In genomic region chr16:1998360-1998835, GRCh38 we compare ENCODE assay signal across 21 cellular contexts. TPM values are rescaled to one million over a fixed set of nuclear protein-coding genes. Genes with fewer than 3 reads are reported as not detected.
DNase-seq lines count a peak whose midpoint lies in the region; ATAC-seq, FAIRE-seq and TF ChIP-seq lines count a peak whose summit lies in the region.
"Had no signal": no experiment of that assay in that cellular context is flagged by ENCODE, and none has a peak within 500 bp of the region (broad histone marks: within the 10 kb centered on the region; RNA-seq: fewer than 3 reads in every experiment).

No MANE protein-coding gene starts in this region.

- no peaks in the 10 kb centered on the region for H3K27me3 Mint-ChIP-seq in T-helper 1 cell treated with Interleukin-12 subunit alpha and Interleukin-12 subunit beta and Interleukin-4 antibody, amounts not matched to agents 30 μg/mL and 1 μg/mL, for 36 hours (ENCODE audit: low read depth)
- H3K27me3 Mint-ChIP-seq: CD4-positive, alpha-beta T cell had no signal

- intact Hi-C loops in K562 (cut with micrococcal nuclease): no loop called here

- H3K27ac Mint-ChIP-seq in T-helper 1 cell treated with Interleukin-12 subunit alpha and Interleukin-12 subunit beta and Interleukin-4 antibody, amounts not matched to agents 30 μg/mL and 1 μg/mL, for 36 hours: peak overlapping the region; percentile 55
- H3K27ac Mint-ChIP-seq: CD4-positive, alpha-beta T cell had no signal

- H3K36me3 ChIP-seq in K562 (ENCODE audit: control insufficient read depth, insufficient read depth, low read length): peaks cover 83% of the 10 kb centered on the region

- TF ChIP-seq CTCF in K562 (IDR thresholded peaks at IDR 0.05 in 2 of 3, conservative IDR thresholded peaks at IDR 0.05 in 1 of 3; ENCODE audit: insufficient read depth in 2 of 3, low read depth in 1 of 3, low read length in 3 of 3): no peak
- no peak for TF ChIP-seq CTCF in fibroblast of villous mesenchyme (IDR thresholded peaks at IDR 0.05; ENCODE audit: insufficient read depth, low read depth, low read length)

- no peaks in the 10 kb centered on the region for H3K9me3 Mint-ChIP-seq in T-helper 1 cell treated with Interleukin-12 subunit alpha and Interleukin-12 subunit beta and Interleukin-4 antibody, amounts not matched to agents 30 μg/mL and 1 μg/mL, for 36 hours
- H3K9me3 Mint-ChIP-seq: CD4-positive, alpha-beta T cell had no signal

- no peak overlapping the region for H3K4me3 Mint-ChIP-seq in T-helper 1 cell treated with Interleukin-12 subunit alpha and Interleukin-12 subunit beta and Interleukin-4 antibody, amounts not matched to agents 30 μg/mL and 1 μg/mL, for 36 hours
- H3K4me3 Mint-ChIP-seq: CD4-positive, alpha-beta T cell had no signal

- 86% methylated on average over 15 of the region's 27 CpGs for WGBS in K562 (ENCODE audit: insufficient coverage, low coverage, missing lambda C conversion rate)

- no peak for ATAC-seq in K562
- no peak for ATAC-seq in HG02870 (IDR thresholded peaks at IDR 0.05; ENCODE audit: unreplicated experiment)
- ATAC-seq: PC-3 had no signal

- no peak for TF ChIP-seq POLR2A in K562 (conservative IDR thresholded peaks at IDR 0.05)

- no peak overlapping the region for H2AFZ ChIP-seq in K562 (ENCODE audit: low read depth, low read length)

- no peaks in the 10 kb centered on the region for H3K9me1 ChIP-seq in K562 (ENCODE audit: control insufficient read depth, insufficient read depth, low read length)

- peaks cover 14% of the 10 kb centered on the region for H3K36me3 Mint-ChIP-seq in T-helper 1 cell treated with Interleukin-12 subunit alpha and Interleukin-12 subunit beta and Interleukin-4 antibody, amounts not matched to agents 30 μg/mL and 1 μg/mL, for 36 hours (ENCODE audit: low read depth)

- POLR2A ChIA-PET in K562 (lab: Yijun Ruan, JAX): interaction anchor here (0.6 to 3.1 kb wide), 5 partner anchors 10 to 387 kb away, joined by 3 to 13 read pairs (median 5); partner anchors contain the start of genes IFT140, TRAF7 and ZNF598

- TSS peak; percentile 33 for BruUV-seq in K562 (replicated peaks; lab: Mats Ljungman, UMichigan)

- H3K27me3 ChIP-seq in K562 (ENCODE audit: control insufficient read depth in 2 of 2, insufficient read depth in 2 of 2, low read length in 2 of 2): no peaks in the 10 kb centered on the region
- H3K27me3 ChIP-seq: BE2C had no signal

- no peak overlapping the region for H3K4me2 ChIP-seq in K562 (ENCODE audit: insufficient read depth, low read length)
- H3K4me2 ChIP-seq: KMS-11 had no signal

- peaks cover 31% of the 10 kb centered on the region for H3K79me2 ChIP-seq in K562 (ENCODE audit: control insufficient read depth, insufficient read depth, low read length)

- no peak for FAIRE-seq in K562 (lab: Jason Lieb, UNC)
- FAIRE-seq: G401.6 had no signal

- TF ChIP-seq EP300 in K562 (IDR thresholded peaks at IDR 0.05; ENCODE audit: low read length): no peak

- no peak overlapping the region for H3K27ac ChIP-seq in K562 (ENCODE audit: extremely low read depth, low read depth, low read length)
- H3K27ac ChIP-seq: 22Rv1, KMS-11 had no signal

- H3K4me1 Mint-ChIP-seq in T-helper 1 cell treated with Interleukin-12 subunit alpha and Interleukin-12 subunit beta and Interleukin-4 antibody, amounts not matched to agents 30 μg/mL and 1 μg/mL, for 36 hours (ENCODE audit: low read depth): peaks cover 7% of the 10 kb centered on the region

- H3K9me3 ChIP-seq in K562 (replicated peaks; ENCODE audit: control insufficient read depth, insufficient read depth, low read depth, low read length): no peaks in the 10 kb centered on the region
- H3K9me3 ChIP-seq: BE2C had no signal

- H4K20me1 ChIP-seq in K562 (replicated peaks; ENCODE audit: control insufficient read depth, insufficient read depth, low read length): peaks cover 3% of the 10 kb centered on the region

- no peak for DNase-seq in T-helper 1 cell
- no peak for DNase-seq in K562 (ENCODE audit: extremely low read depth in 1 of 4, low spot score in 3 of 4)
- DNase-seq in fibroblast of villous mesenchyme (ENCODE audit: low read depth): peak; percentile 40
- DNase-seq in activated gamma-delta T cell treated with Interleukin-2 at 50 U/mL for 16 hours: no peak
- no peak for DNase-seq in Kasumi-1 (lab: John Stamatoyannopoulos, UW)
- no peak for DNase-seq in DMS 273 (lab: John Stamatoyannopoulos, UW; ENCODE audit: unreplicated experiment)
- DNase-seq: Calu3; CD4-positive, alpha-beta T cell; NCI-H1092; NCI-H146; NCI-H2081; NCI-H510A; NCI-H774; PC-3 had no signal

- peak overlapping the region in 1 of 2 experiments; percentile 13; a peak in 1 of 4 replicates for H3K9ac ChIP-seq in K562 (ENCODE audit: insufficient read depth in 1 of 2, low read depth in 2 of 2, low read length in 2 of 2)
- H3K9ac ChIP-seq: KMS-11 had no signal

- H3K4me1 ChIP-seq in K562 (replicated peaks in 1 of 2; ENCODE audit: control insufficient read depth in 2 of 2, insufficient read depth in 2 of 2, low read length in 2 of 2): peaks cover 8 to 51% of the 10 kb centered on the region in 2 experiments
- H3K4me1 ChIP-seq: BE2C had no signal

- no peak overlapping the region for H3K4me3 ChIP-seq in K562
- H3K4me3 ChIP-seq in fibroblast of villous mesenchyme (ENCODE audit: low read depth, low read length): no peak overlapping the region

- CTCF ChIA-PET in K562 (lab: Yijun Ruan, JAX; ENCODE audit: low intra/inter-chr PET ratio): no interaction called here

- in situ Hi-C loops in K562 (cut with MboI): no loop called here

- no peak for TF ChIP-seq RAD21 in K562 (CRISPR knock-in tag; conservative IDR thresholded peaks at IDR 0.05 in 1 of 2, IDR thresholded peaks at IDR 0.05 in 1 of 2)

RNA-seq across cellular contexts. Expression of gene SYNGR3, which starts 8.6 kb away (rescaled TPM):
- 9.9 and 36.5 TPM in 2 replicates for total RNA-seq in K562 (2011; cell fraction: chromatin; rRNA removed; ENCODE audit: low replicate concordance)
- 44.1 and 46.0 TPM in 2 replicates for total RNA-seq in K562 (2011; cell fraction: nucleolus; rRNA removed)
- 27.9 and 32.7 TPM in 2 replicates for total RNA-seq in K562 (2011; cell fraction: nucleoplasm; rRNA removed)
- total RNA-seq in K562 (2014; rRNA removed) (69.2 and 110 TPM in 2 replicates), K562 (2014; rRNA removed; fragmentation: Illumina TruSeq; extraction: Trizol) (17.8 and 20.7 TPM in 2 replicates), K562 (2015; rRNA removed; fragmentation: Illumina TruSeq; extraction: Trizol) (24.4 and 28.6 TPM in 2 replicates), K562 (2021) (61.9 and 68.8 TPM in 2 replicates), fibroblast of villous mesenchyme (1.6 and 2.6 TPM in 2 replicates)
- polyA plus RNA-seq in K562 (2011; rRNA removed) (36.3 and 38.3 TPM in 2 replicates), K562 (2014; fragmentation: Illumina TruSeq; extraction: Trizol) (41.5 and 44.1 TPM in 2 replicates), K562 (2014; fragmentation: Nextera tagmentation; extraction: Ambion mirVana) (1 to 10 TPM; 3.7 to 4.4 TPM), K562 (2014; rRNA removed) (47.7 and 69.1 TPM in 2 replicates)
- polyA plus RNA-seq in K562 (2011; cell fraction: cytosol; rRNA removed): 65.6 and 158 TPM in 2 replicates
- 37.4 and 52.6 TPM in 2 replicates for polyA plus RNA-seq in K562 (2011; cell fraction: nucleus; rRNA removed)
- polyA plus RNA-seq in K562 (2012): 49.8 and 53.8 TPM in 2 replicates
- polyA minus RNA-seq in K562 (2011; rRNA and poly(A)+ RNA removed): 14.7 and 22.4 TPM in 2 replicates
- polyA minus RNA-seq in K562 (2011; cell fraction: cytosol; rRNA and poly(A)+ RNA removed): 42.2 and 50.7 TPM in 2 replicates
- 16.2 and 16.4 TPM in 2 replicates for polyA minus RNA-seq in K562 (2011; cell fraction: nucleus; rRNA and poly(A)+ RNA removed)

RNA-seq across cellular contexts. Expression of gene ZNF598, which starts 11.2 kb away (rescaled TPM):
- total RNA-seq in K562 (2011; cell fraction: chromatin; rRNA removed; ENCODE audit: low replicate concordance): 32.9 and 115 TPM in 2 replicates
- 90.6 and 99.4 TPM in 2 replicates for total RNA-seq in K562 (2011; cell fraction: nucleolus; rRNA removed)
- total RNA-seq in K562 (2011; cell fraction: nucleoplasm; rRNA removed): 37.9 and 42.6 TPM in 2 replicates
- total RNA-seq in K562 (2014; rRNA removed) (39.7 and 50.2 TPM in 2 replicates), K562 (2014; rRNA removed; fragmentation: Illumina TruSeq; extraction: Trizol) (9.7 and 11.1 TPM in 2 replicates), K562 (2015; rRNA removed; fragmentation: Illumina TruSeq; extraction: Trizol) (29.6 and 33.6 TPM in 2 replicates), K562 (2021) (114 and 115 TPM in 2 replicates), fibroblast of villous mesenchyme (23.5 and 27.6 TPM in 2 replicates)
- polyA plus RNA-seq in K562 (2011; rRNA removed) (17.1 and 28.0 TPM in 2 replicates), K562 (2014; fragmentation: Illumina TruSeq; extraction: Trizol) (30.3 and 61.9 TPM in 2 replicates), K562 (2014; fragmentation: Nextera tagmentation; extraction: Ambion mirVana) (under 1 TPM; 0.11 to 0.39 TPM), K562 (2014; rRNA removed) (77.4 and 97.5 TPM in 2 replicates)
- polyA plus RNA-seq in K562 (2011; cell fraction: cytosol; rRNA removed): 35.0 and 75.6 TPM in 2 replicates
- polyA plus RNA-seq in K562 (2011; cell fraction: nucleus; rRNA removed): 103 and 165 TPM in 2 replicates
- 40.3 and 76.1 TPM in 2 replicates for polyA plus RNA-seq in K562 (2012)
- 6.6 and 10.0 TPM in 2 replicates for polyA minus RNA-seq in K562 (2011; rRNA and poly(A)+ RNA removed)
- 41.5 and 59.8 TPM in 2 replicates for polyA minus RNA-seq in K562 (2011; cell fraction: cytosol; rRNA and poly(A)+ RNA removed)
- 23.7 and 27.3 TPM in 2 replicates for polyA minus RNA-seq in K562 (2011; cell fraction: nucleus; rRNA and poly(A)+ RNA removed)

RNA-seq across cellular contexts. Expression of gene GFER, which starts 14.4 kb away (rescaled TPM):
- total RNA-seq in K562 (2011; cell fraction: chromatin; rRNA removed; ENCODE audit: low replicate concordance): 9.2 and 25.2 TPM in 2 replicates
- total RNA-seq in K562 (2011; cell fraction: nucleolus; rRNA removed): 28.7 TPM in 2 replicates
- total RNA-seq in K562 (2011; cell fraction: nucleoplasm; rRNA removed): 18.7 and 18.8 TPM in 2 replicates
- total RNA-seq in K562 (2014; rRNA removed) (46.2 and 67.8 TPM in 2 replicates), K562 (2014; rRNA removed; fragmentation: Illumina TruSeq; extraction: Trizol) (10.1 and 15.6 TPM in 2 replicates), K562 (2015; rRNA removed; fragmentation: Illumina TruSeq; extraction: Trizol) (22.9 and 26.3 TPM in 2 replicates), K562 (2021) (53.7 and 54.7 TPM in 2 replicates), fibroblast of villous mesenchyme (9.5 and 13.9 TPM in 2 replicates)
- polyA plus RNA-seq in K562 (2011; rRNA removed) (16.5 and 28.7 TPM in 2 replicates), K562 (2014; fragmentation: Illumina TruSeq; extraction: Trizol) (19.8 and 24.3 TPM in 2 replicates), K562 (2014; fragmentation: Nextera tagmentation; extraction: Ambion mirVana) (1 to 10 TPM; 4.3 to 5.1 TPM), K562 (2014; rRNA removed) (45.4 and 46.8 TPM in 2 replicates)
- 18.4 and 31.1 TPM in 2 replicates for polyA plus RNA-seq in K562 (2011; cell fraction: cytosol; rRNA removed)
- polyA plus RNA-seq in K562 (2011; cell fraction: nucleus; rRNA removed): 30.1 and 38.7 TPM in 2 replicates
- 34.0 and 53.1 TPM in 2 replicates for polyA plus RNA-seq in K562 (2012)
- polyA minus RNA-seq in K562 (2011; rRNA and poly(A)+ RNA removed): 3.4 and 4.4 TPM in 2 replicates
- 16.9 and 22.0 TPM in 2 replicates for polyA minus RNA-seq in K562 (2011; cell fraction: cytosol; rRNA and poly(A)+ RNA removed)
- 14.0 and 16.9 TPM in 2 replicates for polyA minus RNA-seq in K562 (2011; cell fraction: nucleus; rRNA and poly(A)+ RNA removed)

RNA-seq across cellular contexts. Expression of gene NOXO1, which starts 17.1 kb away (rescaled TPM):
- 0.67 TPM in 1 of 2 replicates, not detected in the other for total RNA-seq in K562 (2011; cell fraction: chromatin; rRNA removed; ENCODE audit: low replicate concordance)
- total RNA-seq in K562 (2011; cell fraction: nucleolus; rRNA removed): 0.66 TPM in 1 of 2 replicates, not detected in the other
- not detected in 2 replicates for total RNA-seq in K562 (2011; cell fraction: nucleoplasm; rRNA removed)
- total RNA-seq in K562 (2014; rRNA removed) (not detected in 2 replicates), K562 (2014; rRNA removed; fragmentation: Illumina TruSeq; extraction: Trizol) (not detected in 2 replicates), K562 (2015; rRNA removed; fragmentation: Illumina TruSeq; extraction: Trizol) (not detected in 2 replicates), K562 (2021) (not detected in 2 replicates), fibroblast of villous mesenchyme (0.43 TPM in 1 of 2 replicates, not detected in the other)
- polyA plus RNA-seq in K562 (2011; rRNA removed) (not detected in 2 replicates), K562 (2014; fragmentation: Illumina TruSeq; extraction: Trizol) (not detected in 2 replicates), K562 (2014; fragmentation: Nextera tagmentation; extraction: Ambion mirVana) (not detected), K562 (2014; rRNA removed) (not detected in 2 replicates)
- not detected in 2 replicates for polyA plus RNA-seq in K562 (2011; cell fraction: cytosol; rRNA removed)
- polyA plus RNA-seq in K562 (2011; cell fraction: nucleus; rRNA removed): 0.62 and 0.75 TPM in 2 replicates
- not detected in 2 replicates for polyA plus RNA-seq in K562 (2012)
- not detected in 2 replicates for polyA minus RNA-seq in K562 (2011; rRNA and poly(A)+ RNA removed)
- not detected in 2 replicates for polyA minus RNA-seq in K562 (2011; cell fraction: cytosol; rRNA and poly(A)+ RNA removed)
- 0.33 TPM in 1 of 2 replicates, not detected in the other for polyA minus RNA-seq in K562 (2011; cell fraction: nucleus; rRNA and poly(A)+ RNA removed)
- total RNA-seq: SK-MEL-5 had no signal

RNA-seq across cellular contexts. Expression of gene NPW, which starts 21.2 kb away (rescaled TPM):
- total RNA-seq in K562 (2011; cell fraction: chromatin; rRNA removed; ENCODE audit: low replicate concordance): 1.9 TPM in 1 of 2 replicates, not detected in the other
- 7.1 and 10.2 TPM in 2 replicates for total RNA-seq in K562 (2011; cell fraction: nucleolus; rRNA removed)
- total RNA-seq in K562 (2011; cell fraction: nucleoplasm; rRNA removed): 1.8 and 2.1 TPM in 2 replicates
- 2.6 and 4.2 TPM in 2 replicates for total RNA-seq in K562 (2014; rRNA removed)
- total RNA-seq in K562 (2014; rRNA removed; fragmentation: Illumina TruSeq; extraction: Trizol): not detected in 2 replicates
- total RNA-seq in K562 (2015; rRNA removed; fragmentation: Illumina TruSeq; extraction: Trizol): 0.14 and 0.23 TPM in 2 replicates
- 3.1 and 4.6 TPM in 2 replicates for total RNA-seq in K562 (2021)
- 0.31 and 0.32 TPM in 2 replicates for polyA plus RNA-seq in K562 (2011; rRNA removed)
- polyA plus RNA-seq in K562 (2011; cell fraction: cytosol; rRNA removed): 0.90 and 6.1 TPM in 2 replicates
- polyA plus RNA-seq in K562 (2011; cell fraction: nucleus; rRNA removed): 0.66 and 1.5 TPM in 2 replicates
- polyA plus RNA-seq in K562 (2012): 1.6 and 1.8 TPM in 2 replicates
- polyA plus RNA-seq in K562 (2014; fragmentation: Illumina TruSeq; extraction: Trizol): not detected in 2 replicates
- polyA plus RNA-seq in K562 (2014; fragmentation: Nextera tagmentation; extraction: Ambion mirVana): not detected
- polyA plus RNA-seq in K562 (2014; rRNA removed): 0.85 and 4.0 TPM in 2 replicates
- not detected in 2 replicates for polyA minus RNA-seq in K562 (2011; rRNA and poly(A)+ RNA removed)
- 1.4 and 2.0 TPM in 2 replicates for polyA minus RNA-seq in K562 (2011; cell fraction: cytosol; rRNA and poly(A)+ RNA removed)
- polyA minus RNA-seq in K562 (2011; cell fraction: nucleus; rRNA and poly(A)+ RNA removed): 0.67 and 1.3 TPM in 2 replicates
- 0.32 and 1.3 TPM in 2 replicates for total RNA-seq in fibroblast of villous mesenchyme
